ENCODE assay signal across 9 cellular contexts in the genomic region with DNA sequence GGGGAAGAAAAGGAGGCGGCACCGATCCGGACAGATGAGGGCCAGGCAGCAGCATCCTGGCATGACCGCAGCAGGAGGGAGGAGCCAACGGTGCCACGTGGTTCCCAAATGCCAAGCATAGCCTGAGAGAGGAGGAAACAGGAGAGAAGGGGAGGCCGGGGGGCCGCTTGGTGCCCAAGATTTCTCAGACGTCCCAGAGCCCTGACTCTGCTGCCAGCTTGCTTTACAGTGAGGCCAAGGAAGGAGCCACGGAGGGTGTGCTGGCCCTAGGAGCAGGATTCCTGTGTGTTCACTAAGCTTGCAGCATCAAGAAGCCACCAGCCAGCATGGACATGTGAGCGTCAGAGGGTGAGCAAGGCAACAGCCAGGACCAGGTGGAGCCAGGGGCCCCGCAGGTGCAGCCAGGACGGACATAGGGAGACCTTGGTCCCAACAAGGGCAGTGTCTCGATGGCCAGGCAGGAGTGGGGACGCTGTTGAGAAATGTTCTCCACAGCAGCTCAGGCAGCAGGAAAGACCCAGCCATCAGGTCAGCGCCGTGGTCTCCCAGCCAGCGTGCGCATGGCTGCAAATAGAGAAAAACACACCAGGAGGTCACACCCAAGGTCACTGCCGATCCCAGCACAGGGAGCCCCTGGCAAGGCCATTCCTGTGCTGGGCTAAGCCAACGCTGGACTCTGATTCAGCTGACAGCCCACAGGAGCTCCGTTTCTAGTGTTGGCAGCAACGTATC.
DNase-seq lines count a peak whose midpoint lies in the region; ATAC-seq, FAIRE-seq and TF ChIP-seq lines count a peak whose summit lies in the region.
"Had no signal": no experiment of that assay in that cellular context is flagged by ENCODE, and none has a peak within 500 bp of the region (broad histone marks: within the 10 kb centered on the region; RNA-seq: fewer than 3 reads in every experiment).

No MANE protein-coding gene starts in this region.

- intact Hi-C loops in HepG2 (cut with micrococcal nuclease; ENCODE audit: unreplicated experiment) (no loop called here), OCI-LY7 (cut with micrococcal nuclease; ENCODE audit: unreplicated experiment) (no loop called here)

- TF ChIP-seq CTCF in HepG2 (CRISPR knock-in tag; IDR thresholded peaks at IDR 0.05): 0 out of 2 replicates have a peak, but pooled peaks have one; percentile 14
- TF ChIP-seq CTCF in suprapubic skin (IDR thresholded peaks at IDR 0.05): no peak
- TF ChIP-seq CTCF in OCI-LY7 (conservative IDR thresholded peaks at IDR 0.05; ENCODE audit: low read length): no peak

- no peak for FAIRE-seq in HepG2 (lab: Jason Lieb, UNC)

- no peaks in the 10 kb centered on the region for H3K36me3 ChIP-seq in HepG2 (replicated peaks in 1 of 2; ENCODE audit: control insufficient read depth in 1 of 2, insufficient read depth in 2 of 2, low read length in 2 of 2)
- no peaks in the 10 kb centered on the region for H3K36me3 ChIP-seq in suprapubic skin
- no peaks in the 10 kb centered on the region for H3K36me3 ChIP-seq in OCI-LY7 (ENCODE audit: insufficient read depth, low read length)

- H3K27me3 ChIP-seq in HepG2 (ENCODE audit: control insufficient read depth in 1 of 2, insufficient read depth in 2 of 2, low read length in 2 of 2) (peaks cover 18 to 61% of the 10 kb centered on the region in 2 experiments), suprapubic skin (peaks cover 19% of the 10 kb centered on the region)
- H3K27me3 ChIP-seq: body of pancreas had no signal

- H3K4me3 Mint-ChIP-seq in activated T-cell treated with anti-CD3 and anti-CD28 coated beads, Interleukin-2, amount 50 U/mL, for 24 hours: peak overlapping the region; percentile 65
- peak overlapping the region; percentile 73 for H3K4me3 Mint-ChIP-seq in activated T-helper 17 cell treated with anti-CD3 and anti-CD28 coated beads, Interleukin-2, amount 50 U/mL, for 72 hours

- TF ChIP-seq RAD21 in HepG2 (CRISPR knock-in tag; IDR thresholded peaks at IDR 0.05): no peak

- peak overlapping the region in 1 of 3 experiments; percentile 23; a peak in 1 of 6 replicates for H3K4me3 ChIP-seq in HepG2 (replicated peaks in 1 of 3; ENCODE audit: insufficient read depth in 1 of 3, low read depth in 2 of 3, low read length in 3 of 3)
- H3K4me3 ChIP-seq in suprapubic skin: no peak overlapping the region
- no peak overlapping the region for H3K4me3 ChIP-seq in OCI-LY7 (ENCODE audit: low read depth, low read length, poor library complexity, severe bottlenecking)
- H3K4me3 ChIP-seq: body of pancreas had no signal

- TF ChIP-seq EP300 in HepG2 (IDR thresholded peaks at IDR 0.05; ENCODE audit: low read depth in 2 of 2, low read length in 2 of 2): no peak
- no peak for TF ChIP-seq EP300 in HepG2 (CRISPR knock-in tag; IDR thresholded peaks at IDR 0.05; ENCODE audit: borderline replicate concordance)
- no peak for TF ChIP-seq EP300 in suprapubic skin (IDR thresholded peaks at IDR 0.05)

- H3K4me1 Mint-ChIP-seq in activated T-cell treated with anti-CD3 and anti-CD28 coated beads, Interleukin-2, amount 50 U/mL, for 24 hours (ENCODE audit: low read depth): peaks cover 49% of the 10 kb centered on the region
- H3K4me1 Mint-ChIP-seq in activated T-helper 17 cell treated with anti-CD3 and anti-CD28 coated beads, Interleukin-2, amount 50 U/mL, for 72 hours: peaks cover 29% of the 10 kb centered on the region

- H3K4me2 ChIP-seq in HepG2 (ENCODE audit: low read depth, low read length) (peak overlapping the region; percentile 43), OCI-LY7 (ENCODE audit: low read length) (no peak overlapping the region)

- TF ChIP-seq POLR2A in HepG2 (IDR thresholded peaks at IDR 0.05; ENCODE audit: insufficient read depth in 1 of 2, low read depth in 2 of 2, low read length in 2 of 2) (no peak), suprapubic skin (IDR thresholded peaks at IDR 0.05) (no peak)

- no peaks in the 10 kb centered on the region for H3K9me3 ChIP-seq in HepG2 (ENCODE audit: low read length)
- no peaks in the 10 kb centered on the region for H3K9me3 ChIP-seq in suprapubic skin
- H3K9me3 ChIP-seq in OCI-LY7 (ENCODE audit: low read length): 0 out of 2 replicates have a peak, but pooled peaks cover 3% of the 10 kb centered on the region
- H3K9me3 ChIP-seq: body of pancreas had no signal

- H2AFZ ChIP-seq in HepG2 (ENCODE audit: low read length): no peak overlapping the region
- no peak overlapping the region for H2AFZ ChIP-seq in OCI-LY7 (ENCODE audit: low read length)

- no peak overlapping the region for H3K9ac ChIP-seq in HepG2 (ENCODE audit: insufficient read depth, low read depth, low read length)

- H3K27me3 Mint-ChIP-seq in activated T-cell treated with anti-CD3 and anti-CD28 coated beads, Interleukin-2, amount 50 U/mL, for 24 hours: peaks cover 28% of the 10 kb centered on the region
- H3K27me3 Mint-ChIP-seq in activated T-helper 17 cell treated with anti-CD3 and anti-CD28 coated beads, Interleukin-2, amount 50 U/mL, for 72 hours: peaks cover 4% of the 10 kb centered on the region

- CTCF ChIA-PET in HepG2 (lab: Yijun Ruan, JAX; ENCODE audit: low intra/inter-chr PET ratio, low total read pairs): no interaction called here
- CTCF ChIA-PET in OCI-LY7 (lab: Charles Lee; ENCODE audit: unreplicated experiment): no interaction called here

- H3K36me3 Mint-ChIP-seq in activated T-cell treated with anti-CD3 and anti-CD28 coated beads, Interleukin-2, amount 50 U/mL, for 24 hours (ENCODE audit: low read depth): peaks cover 5% of the 10 kb centered on the region
- H3K36me3 Mint-ChIP-seq in activated T-helper 17 cell treated with anti-CD3 and anti-CD28 coated beads, Interleukin-2, amount 50 U/mL, for 72 hours (ENCODE audit: low read depth): peaks cover 6% of the 10 kb centered on the region

- no peaks in the 10 kb centered on the region for H3K79me2 ChIP-seq in HepG2 (ENCODE audit: insufficient read depth, low read length)
- H3K79me2 ChIP-seq in OCI-LY7 (ENCODE audit: insufficient read depth, low read depth, low read length): no peaks in the 10 kb centered on the region

- in situ Hi-C loops in HepG2 (cut with HindIII; ENCODE audit: extremely low pct_ligation_motif_present, low pct_unique_long_range_greater_than_20kb): no loop called here

- ATAC-seq in activated T-helper 17 cell treated with anti-CD3 and anti-CD28 coated beads, Interleukin-2, amount 50 U/mL, for 72 hours (replicated peaks): no peak
- peak; percentile 74 for ATAC-seq in HepG2
- ATAC-seq: body of pancreas had no signal

- H3K27ac Mint-ChIP-seq in activated T-cell treated with anti-CD3 and anti-CD28 coated beads, Interleukin-2, amount 50 U/mL, for 24 hours: peak overlapping the region; percentile 88
- H3K27ac Mint-ChIP-seq in activated T-helper 17 cell treated with anti-CD3 and anti-CD28 coated beads, Interleukin-2, amount 50 U/mL, for 72 hours: peak overlapping the region; percentile 82

- 27% methylated on average over 19 of the region's 23 CpGs for WGBS in HepG2 (ENCODE audit: low lambda C conversion rate)
- WGBS in suprapubic skin: 65% methylated on average over 16 of the region's 23 CpGs

- peaks cover 13% of the 10 kb centered on the region for H3K9me3 Mint-ChIP-seq in activated T-cell treated with anti-CD3 and anti-CD28 coated beads, Interleukin-2, amount 50 U/mL, for 24 hours
- H3K9me3 Mint-ChIP-seq in activated T-helper 17 cell treated with anti-CD3 and anti-CD28 coated beads, Interleukin-2, amount 50 U/mL, for 72 hours: peaks cover 11% of the 10 kb centered on the region

- H3K4me1 ChIP-seq in HepG2 (ENCODE audit: insufficient read depth, low read length) (peaks cover 11% of the 10 kb centered on the region), suprapubic skin (peaks cover 11% of the 10 kb centered on the region), OCI-LY7 (ENCODE audit: insufficient read depth, low read length, poor library complexity, severe bottlenecking) (no peaks in the 10 kb centered on the region)

- H3K27ac ChIP-seq in HepG2 (ENCODE audit: extremely low read length, insufficient read depth, low read length): no peak overlapping the region
- no peak overlapping the region for H3K27ac ChIP-seq in suprapubic skin
- no peak overlapping the region for H3K27ac ChIP-seq in OCI-LY7 (ENCODE audit: low read depth, low read length, poor library complexity, severe bottlenecking)
- H3K27ac ChIP-seq: body of pancreas had no signal

- no peaks in the 10 kb centered on the region for H4K20me1 ChIP-seq in HepG2 (ENCODE audit: insufficient read depth, low read length)
- no peaks in the 10 kb centered on the region for H4K20me1 ChIP-seq in OCI-LY7 (ENCODE audit: insufficient read depth, low read length)

- peak; percentile 35 for DNase-seq in activated T-cell treated with anti-CD3 and anti-CD28 coated beads, Interleukin-2, amount 50 U/mL, for 24 hours
- DNase-seq in activated T-cell treated with anti-CD3 and anti-CD28 coated beads, Interleukin-2, amount 50 U/mL, for 48 hours: no peak
- DNase-seq in HepG2 (ENCODE audit: low spot score): peak; percentile 20
- peak; percentile 63 to 78 for DNase-seq in suprapubic skin (ENCODE audit: low spot score in 2 of 2)
- DNase-seq in anterior cingulate cortex (lab: John Stamatoyannopoulos, UW): no peak
- no peak for DNase-seq in OCI-LY7 (ENCODE audit: low spot score)
- no peak for DNase-seq in stimulated activated CD4-positive, alpha-beta T cell treated with anti-CD3 and anti-CD28 coated beads, Interleukin-4, amount 100 ng/mL, for 4 hours

- POLR2A ChIA-PET in HepG2 (lab: Yijun Ruan, JAX): no interaction called here
- POLR2A ChIA-PET in OCI-LY7 (lab: Charles Lee): no interaction called here

- BruUV-seq in HepG2 (replicated peaks; lab: Mats Ljungman, UMichigan) (no TSS peak), OCI-LY7 (replicated peaks; lab: Mats Ljungman, UMichigan) (no TSS peak)

- H3K9me2 ChIP-seq in OCI-LY7 (ENCODE audit: insufficient read depth, low read length): no peaks in the 10 kb centered on the region

TF ChIP-seq in HepG2, 621 proteins besides CTCF, POLR2A, EP300 and RAD21 (continues in another document):
- TF ChIP-seq TCF7 (IDR thresholded peaks at IDR 0.05; ENCODE audit: low read depth) (no peak), ZNF792 (CRISPR knock-in tag; IDR thresholded peaks at IDR 0.05) (no peak)
- TF ChIP-seq, protein P1, sequence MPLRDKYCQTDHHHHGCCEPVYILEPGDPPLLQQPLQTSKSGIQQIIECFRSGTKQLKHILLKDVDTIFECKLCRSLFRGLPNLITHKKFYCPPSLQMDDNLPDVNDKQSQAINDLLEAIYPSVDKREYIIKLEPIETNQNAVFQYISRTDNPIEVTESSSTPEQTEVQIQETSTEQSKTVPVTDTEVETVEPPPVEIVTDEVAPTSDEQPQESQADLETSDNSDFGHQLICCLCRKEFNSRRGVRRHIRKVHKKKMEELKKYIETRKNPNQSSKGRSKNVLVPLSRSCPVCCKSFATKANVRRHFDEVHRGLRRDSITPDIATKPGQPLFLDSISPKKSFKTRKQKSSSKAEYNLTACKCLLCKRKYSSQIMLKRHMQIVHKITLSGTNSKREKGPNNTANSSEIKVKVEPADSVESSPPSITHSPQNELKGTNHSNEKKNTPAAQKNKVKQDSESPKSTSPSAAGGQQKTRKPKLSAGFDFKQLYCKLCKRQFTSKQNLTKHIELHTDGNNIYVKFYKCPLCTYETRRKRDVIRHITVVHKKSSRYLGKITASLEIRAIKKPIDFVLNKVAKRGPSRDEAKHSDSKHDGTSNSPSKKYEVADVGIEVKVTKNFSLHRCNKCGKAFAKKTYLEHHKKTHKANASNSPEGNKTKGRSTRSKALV (CRISPR knock-in tag; IDR thresholded peaks at IDR 0.05): 0 out of 2 replicates have a peak, but pooled peaks have one; percentile 37

Comparison
In these comparisons a context has a peak if more than half of its experiments do, and no peak if none do; other contexts are left out.
1. DNase-seq: peak in activated T-cell treated with anti-CD3 and anti-CD28 coated beads, Interleukin-2, amount 50 U/mL, for 24 hours (single experiment), HepG2 (single experiment) and suprapubic skin (2 of 2); none in activated T-cell treated with anti-CD3 and anti-CD28 coated beads, Interleukin-2, amount 50 U/mL, for 48 hours (0 of 2), anterior cingulate cortex (0 of 58), OCI-LY7 (single experiment) and stimulated activated CD4-positive, alpha-beta T cell treated with anti-CD3 and anti-CD28 coated beads, Interleukin-4, amount 100 ng/mL, for 4 hours (0 of 2).